In the genomic region with DNA sequence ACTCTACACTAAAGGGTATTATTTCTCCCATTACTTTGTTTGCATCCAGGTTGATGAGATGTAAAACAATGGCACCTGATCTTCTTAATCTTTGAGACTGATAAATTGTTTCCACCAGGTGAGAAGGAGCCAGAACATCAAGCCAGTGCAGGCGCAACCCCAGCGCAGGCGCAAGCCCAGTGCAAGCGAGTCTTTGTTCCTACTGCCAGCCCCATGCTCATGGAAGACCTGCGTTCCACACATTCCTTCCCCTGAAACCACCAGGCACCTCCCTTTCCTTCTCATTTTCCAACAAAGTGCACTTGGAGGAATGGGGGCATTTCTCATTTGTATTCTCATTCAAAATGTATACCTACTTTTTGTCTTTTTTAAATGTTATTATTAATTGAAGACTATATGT, we compare ENCODE assay signal across 24 cellular contexts.
DNase-seq lines count a peak whose midpoint lies in the region; ATAC-seq and TF ChIP-seq lines count a peak whose summit lies in the region.
"Had no signal": no experiment of that assay in that cellular context is flagged by ENCODE, and none has a peak within 500 bp of the region (broad histone marks: within the 10 kb centered on the region; RNA-seq: fewer than 3 reads in every experiment).

No MANE protein-coding gene starts in this region.

- ATAC-seq in GM23338, result no peak
- ATAC-seq in foreskin keratinocyte, result peak; percentile 59
- ATAC-seq in HG02981 (IDR thresholded peaks at IDR 0.05; ENCODE audit: unreplicated experiment), result no peak
- ATAC-seq: K562 had no signal

- H4K20me1 ChIP-seq in GM23338 (replicated peaks; ENCODE audit: insufficient read depth), result no peaks in the 10 kb centered on the region

- H3K9me3 Mint-ChIP-seq in GM23338 (no peaks in the 10 kb centered on the region), neural crest cell (no peaks in the 10 kb centered on the region)

- H3F3A ChIP-seq in GM23338 (replicated peaks; ENCODE audit: low read depth), result no peaks in the 10 kb centered on the region

- H3K4me3 Mint-ChIP-seq in GM23338, result no peak overlapping the region
- no peak overlapping the region for H3K4me3 Mint-ChIP-seq in neural crest cell
- H3K4me3 Mint-ChIP-seq: CD14-positive monocyte; CD8-positive, alpha-beta memory T cell had no signal

- DNase-seq in GM23338 (ENCODE audit: low spot score), result peak; percentile 10
- DNase-seq in amniotic epithelial cell (ENCODE audit: low read depth), result peak; percentile 37
- DNase-seq in foreskin keratinocyte, result peak; percentile 25 to 62
- no peak for DNase-seq in neural crest cell (ENCODE audit: low read depth, low spot score)
- DNase-seq in NCI-H510A treated with DMSO at 0.1 percent for 48 hours (lab: John Stamatoyannopoulos, UW), result no peak
- DNase-seq in germinal center (ENCODE audit: low spot score), result no peak
- no peak for DNase-seq in DMS79 treated with DMSO at 0.1 percent for 48 hours (lab: John Stamatoyannopoulos, UW)
- DNase-seq: 8988T; ACHN; BE2C; CD8-positive, alpha-beta memory T cell; DND-41; Kasumi-1; MV-4-11; NCI-H1105; NCI-H1436 treated with DMSO at 0.1 percent for 48 hours; NCI-H187 treated with DMSO at 0.1 percent for 48 hours; NCI-H446 treated with DMSO at 0.1 percent for 48 hours; NCI-H526 treated with DMSO at 0.1 percent for 48 hours; RPMI8226; SHP77 treated with DMSO at 0.1 percent for 48 hours had no signal

- H3K27ac ChIP-seq in GM23338 (ENCODE audit: low read depth) (no peak overlapping the region), foreskin keratinocyte (no peak overlapping the region)

- H3K4me1 ChIP-seq in GM23338 (ENCODE audit: insufficient read depth) (no peaks in the 10 kb centered on the region; the same call in 1 of the 2 replicates), foreskin keratinocyte (peaks cover 4% of the 10 kb centered on the region)
- H3K4me1 ChIP-seq: BE2C had no signal

- H3K36me3 ChIP-seq in GM23338 (ENCODE audit: insufficient read depth), result no peaks in the 10 kb centered on the region
- H3K36me3 ChIP-seq: BE2C had no signal

- peaks cover 12% of the 10 kb centered on the region; the same call in 2 of the 3 replicates for H3K4me1 Mint-ChIP-seq in GM23338
- peaks cover 14% of the 10 kb centered on the region for H3K4me1 Mint-ChIP-seq in neural crest cell
- H3K4me1 Mint-ChIP-seq: CD14-positive monocyte; CD8-positive, alpha-beta memory T cell had no signal

- H3K79me2 ChIP-seq in GM23338 (replicated peaks; ENCODE audit: insufficient read depth), result no peaks in the 10 kb centered on the region

- H3K27me3 Mint-ChIP-seq in GM23338 (ENCODE audit: insufficient read depth, low read depth, poor library complexity), result peaks cover 7% of the 10 kb centered on the region
- no peaks in the 10 kb centered on the region for H3K27me3 Mint-ChIP-seq in neural crest cell (ENCODE audit: low read depth)

- H3K36me3 Mint-ChIP-seq in GM23338 (ENCODE audit: low read depth) (no peaks in the 10 kb centered on the region), neural crest cell (ENCODE audit: low read depth) (no peaks in the 10 kb centered on the region)
- H3K36me3 Mint-ChIP-seq: CD14-positive monocyte; CD8-positive, alpha-beta memory T cell had no signal

- H3K27ac Mint-ChIP-seq in GM23338 (no peak overlapping the region), neural crest cell (ENCODE audit: unreplicated experiment) (peak overlapping the region; percentile 3)
- H3K27ac Mint-ChIP-seq: CD14-positive monocyte; CD8-positive, alpha-beta memory T cell had no signal

- no peaks in the 10 kb centered on the region for H3K27me3 ChIP-seq in GM23338 (ENCODE audit: insufficient read depth)
- peaks cover 4% of the 10 kb centered on the region for H3K27me3 ChIP-seq in foreskin keratinocyte
- H3K27me3 ChIP-seq: BE2C had no signal

- H3K4me3 ChIP-seq in GM23338, result no peak overlapping the region
- H3K4me3 ChIP-seq: K562 had no signal

- no peak overlapping the region for H3K4me2 ChIP-seq in GM23338

- no peaks in the 10 kb centered on the region for H3K9me2 ChIP-seq in GM23338 (ENCODE audit: insufficient read depth)

- 0 out of 2 replicates have a peak overlapping the region, but pooled peaks have one; percentile 74 for H2AFZ ChIP-seq in GM23338

- TF ChIP-seq CTCF in GM23338 (conservative IDR thresholded peaks at IDR 0.05; ENCODE audit: low read depth in 2 of 2) (no peak), foreskin keratinocyte (conservative IDR thresholded peaks at IDR 0.05) (no peak), neural crest cell (conservative IDR thresholded peaks at IDR 0.05) (no peak)

TF ChIP-seq in GM23338, 12 proteins besides CTCF, POLR2A, EP300 and RAD21 (continues in another document):
- TF ChIP-seq, protein P1, sequence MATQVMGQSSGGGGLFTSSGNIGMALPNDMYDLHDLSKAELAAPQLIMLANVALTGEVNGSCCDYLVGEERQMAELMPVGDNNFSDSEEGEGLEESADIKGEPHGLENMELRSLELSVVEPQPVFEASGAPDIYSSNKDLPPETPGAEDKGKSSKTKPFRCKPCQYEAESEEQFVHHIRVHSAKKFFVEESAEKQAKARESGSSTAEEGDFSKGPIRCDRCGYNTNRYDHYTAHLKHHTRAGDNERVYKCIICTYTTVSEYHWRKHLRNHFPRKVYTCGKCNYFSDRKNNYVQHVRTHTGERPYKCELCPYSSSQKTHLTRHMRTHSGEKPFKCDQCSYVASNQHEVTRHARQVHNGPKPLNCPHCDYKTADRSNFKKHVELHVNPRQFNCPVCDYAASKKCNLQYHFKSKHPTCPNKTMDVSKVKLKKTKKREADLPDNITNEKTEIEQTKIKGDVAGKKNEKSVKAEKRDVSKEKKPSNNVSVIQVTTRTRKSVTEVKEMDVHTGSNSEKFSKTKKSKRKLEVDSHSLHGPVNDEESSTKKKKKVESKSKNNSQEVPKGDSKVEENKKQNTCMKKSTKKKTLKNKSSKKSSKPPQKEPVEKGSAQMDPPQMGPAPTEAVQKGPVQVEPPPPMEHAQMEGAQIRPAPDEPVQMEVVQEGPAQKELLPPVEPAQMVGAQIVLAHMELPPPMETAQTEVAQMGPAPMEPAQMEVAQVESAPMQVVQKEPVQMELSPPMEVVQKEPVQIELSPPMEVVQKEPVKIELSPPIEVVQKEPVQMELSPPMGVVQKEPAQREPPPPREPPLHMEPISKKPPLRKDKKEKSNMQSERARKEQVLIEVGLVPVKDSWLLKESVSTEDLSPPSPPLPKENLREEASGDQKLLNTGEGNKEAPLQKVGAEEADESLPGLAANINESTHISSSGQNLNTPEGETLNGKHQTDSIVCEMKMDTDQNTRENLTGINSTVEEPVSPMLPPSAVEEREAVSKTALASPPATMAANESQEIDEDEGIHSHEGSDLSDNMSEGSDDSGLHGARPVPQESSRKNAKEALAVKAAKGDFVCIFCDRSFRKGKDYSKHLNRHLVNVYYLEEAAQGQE (IDR thresholded peaks at IDR 0.05; ENCODE audit: unreplicated experiment), result no peak
- TF ChIP-seq ZNF114 (CRISPR knock-in tag; IDR thresholded peaks at IDR 0.05) (no peak), EZH2 (IDR thresholded peaks at IDR 0.05; ENCODE audit: low read depth, unreplicated experiment) (no peak), NANOG (IDR thresholded peaks at IDR 0.05; ENCODE audit: borderline replicate concordance) (no peak)

Comparison
In these comparisons a context has a peak if more than half of its experiments do, and no peak if none do; other contexts are left out.
1. DNase-seq: peak in GM23338 (single experiment), amniotic epithelial cell (single experiment) and foreskin keratinocyte (2 of 2); none in neural crest cell (single experiment), NCI-H510A treated with DMSO at 0.1 percent for 48 hours (single experiment), germinal center (single experiment) and DMS79 treated with DMSO at 0.1 percent for 48 hours (single experiment).